In genomic region chr17:64508683-64509082, GRCh38 we compare ENCODE assay signal across 2 cellular contexts.
TF ChIP-seq lines count a peak whose summit lies in the region.

No MANE protein-coding gene starts in this region.

TF ChIP-seq in K562, 482 proteins besides CTCF, POLR2A, EP300 and RAD21:
- TF ChIP-seq BRF1 (IDR thresholded peaks at IDR 0.05; ENCODE audit: borderline replicate concordance, extremely low read depth, insufficient read length) (no peak), SREBF2 (CRISPR knock-in tag; IDR thresholded peaks at IDR 0.05) (no peak), ZNF395 (CRISPR knock-in tag; IDR thresholded peaks at IDR 0.05) (no peak), ATF2 (CRISPR knock-in tag; IDR thresholded peaks at IDR 0.05) (no peak), SFPQ (IDR thresholded peaks at IDR 0.05; ENCODE audit: low read depth, low read length) (no peak), IFI16 (CRISPR knock-in tag; IDR thresholded peaks at IDR 0.05) (no peak), NKRF (IDR thresholded peaks at IDR 0.05; ENCODE audit: borderline replicate concordance) (no peak), ZNF41 (CRISPR knock-in tag; conservative IDR thresholded peaks at IDR 0.05) (no peak), CREB1 (IDR thresholded peaks at IDR 0.05) (no peak), CREB1 (CRISPR knock-in tag; IDR thresholded peaks at IDR 0.05) (no peak), ZBTB12 (CRISPR knock-in tag; IDR thresholded peaks at IDR 0.05) (no peak), MXI1 (IDR thresholded peaks at IDR 0.05; ENCODE audit: low read depth, low read length) (no peak), ZNF511 (CRISPR knock-in tag; IDR thresholded peaks at IDR 0.05) (no peak), KLF1 (tag; IDR thresholded peaks at IDR 0.05) (no peak), RBM22 (IDR thresholded peaks at IDR 0.05; ENCODE audit: low read depth, low read length, poor library complexity, severe bottlenecking) (no peak), EWSR1 (IDR thresholded peaks at IDR 0.05; ENCODE audit: borderline replicate concordance, low read depth, partially characterized antibody) (no peak), ZNF280A (IDR thresholded peaks at IDR 0.05; ENCODE audit: low read depth, partially characterized antibody) (no peak)

TF ChIP-seq in HEK293T, 16 proteins besides CTCF, POLR2A, EP300 and RAD21:
- TF ChIP-seq SP1 (IDR thresholded peaks at IDR 0.05): no peak
- no peak for TF ChIP-seq LEF1 (IDR thresholded peaks at IDR 0.05; ENCODE audit: borderline replicate concordance)
- no peak for TF ChIP-seq FOXM1 (IDR thresholded peaks at IDR 0.05; ENCODE audit: borderline replicate concordance)
- no peak for TF ChIP-seq PKNOX1 (IDR thresholded peaks at IDR 0.05)
- TF ChIP-seq CTBP1 (IDR thresholded peaks at IDR 0.05; ENCODE audit: borderline replicate concordance): no peak
- no peak for TF ChIP-seq FOXA1 (IDR thresholded peaks at IDR 0.05)
- TF ChIP-seq L3MBTL2 (conservative IDR thresholded peaks at IDR 0.05): no peak
- TF ChIP-seq ARNT (IDR thresholded peaks at IDR 0.05): no peak
- TF ChIP-seq HDGF (IDR thresholded peaks at IDR 0.05; ENCODE audit: borderline replicate concordance): no peak
- no peak for TF ChIP-seq FOXK2 (IDR thresholded peaks at IDR 0.05)
- no peak for TF ChIP-seq NFRKB (IDR thresholded peaks at IDR 0.05)
- no peak for TF ChIP-seq ELF4 (IDR thresholded peaks at IDR 0.05)
- no peak for TF ChIP-seq ZNF384 (IDR thresholded peaks at IDR 0.05)
- TF ChIP-seq TARDBP (IDR thresholded peaks at IDR 0.05): no peak
- TF ChIP-seq SUZ12 (IDR thresholded peaks at IDR 0.05): no peak
- TF ChIP-seq BHLHE40 (IDR thresholded peaks at IDR 0.05; ENCODE audit: borderline replicate concordance): no peak
